ENCODE assay signal across 27 cellular contexts in genomic region chr14:79641371-79641770, GRCh38.
"Had no signal": no experiment of that assay in that cellular context is flagged by ENCODE, and none has a peak within 500 bp of the region (broad histone marks: within the 10 kb centered on the region; RNA-seq: fewer than 3 reads in every experiment).

No MANE protein-coding gene starts in this region.

- DNase-seq: stimulated activated CD4-positive, alpha-beta T cell treated with anti-CD3 and anti-CD28 coated beads, Interleukin-2, amount 100 ng/mL, for 48 hours; stimulated activated CD4-positive, alpha-beta T cell treated with anti-CD3 and anti-CD28 coated beads, Interleukin-4, amount 100 ng/mL, for 1 hour; stimulated activated CD4-positive, alpha-beta T cell treated with anti-CD3 and anti-CD28 coated beads, Interleukin-4, amount 100 ng/mL, for 24 hours; stimulated activated CD4-positive, alpha-beta T cell treated with anti-CD3 and anti-CD28 coated beads, Interleukin-4, amount 100 ng/mL, for 4 hours; stimulated activated CD8-positive, alpha-beta memory T cell treated with anti-CD3 and anti-CD28 coated beads, Interleukin-4, amount 100 ng/mL, for 48 hours; stimulated activated naive B cell treated with anti-CD40 and anti-IgM and Interleukin-4, amounts not matched to agents 10 μg/mL and 1 μg/mL and 100 μg/mL, for 72 hours; stimulated activated naive CD4-positive, alpha-beta T cell; stimulated activated naive CD4-positive, alpha-beta T cell treated with Interleukin-2 at 50 U/mL for 16 hours; stimulated activated naive CD8-positive, alpha-beta T cell treated with anti-CD3 and anti-CD28 coated beads, Interleukin-15, amount 100 ng/mL, for 72 hours; stimulated activated naive CD8-positive, alpha-beta T cell treated with anti-CD3 and anti-CD28 coated beads, Interleukin-15, Interleukin-2, amounts not matched to agents 100 U/mL and 50 U/mL, for 24 hours; stomach; testis; thyroid gland; tibial artery; transverse colon; trophoblast cell; upper lobe of left lung; upper lobe of right lung; uterus had no signal

- H3K27me3 ChIP-seq: stomach, suprapubic skin, testis, thyroid gland, tibial artery, tibial nerve, transverse colon, upper lobe of left lung, upper lobe of right lung, uterus, vagina had no signal

- H3K36me3 ChIP-seq: stomach, suprapubic skin, thoracic aorta, thyroid gland, tibial artery, tibial nerve, transverse colon, upper lobe of left lung, upper lobe of right lung, vagina had no signal

- H3K9me3 ChIP-seq: stomach, suprapubic skin, testis, thoracic aorta, thyroid gland, tibial artery, tibial nerve, transverse colon, upper lobe of left lung, upper lobe of right lung, uterus, vagina had no signal

- H3K36me3 Mint-ChIP-seq: stimulated activated effector memory CD8-positive, alpha-beta T cell treated with anti-CD3 and anti-CD28 coated beads, Interleukin-12 subunit alpha, Interleukin-12 subunit beta, amount 100 ng/mL, for 72 hours; stimulated activated memory B cell treated with anti-CD40 and anti-IgM and Interleukin-4, amounts not matched to agents 10 μg/mL and 1 μg/mL and 100 μg/mL, for 72 hours; stimulated activated naive B cell treated with anti-CD40 and anti-IgM and Interleukin-4, amounts not matched to agents 10 μg/mL and 1 μg/mL and 100 μg/mL, for 72 hours; type B pancreatic cell had no signal

- H3K9me3 Mint-ChIP-seq: stimulated activated effector memory CD8-positive, alpha-beta T cell treated with anti-CD3 and anti-CD28 coated beads, Interleukin-12 subunit alpha, Interleukin-12 subunit beta, amount 100 ng/mL, for 72 hours had no signal

- H3K4me3 Mint-ChIP-seq: stimulated activated effector memory CD8-positive, alpha-beta T cell treated with anti-CD3 and anti-CD28 coated beads, Interleukin-12 subunit alpha, Interleukin-12 subunit beta, amount 100 ng/mL, for 72 hours; stimulated activated memory B cell treated with anti-CD40 and anti-IgM and Interleukin-4, amounts not matched to agents 10 μg/mL and 1 μg/mL and 100 μg/mL, for 72 hours; stimulated activated naive B cell treated with anti-CD40 and anti-IgM and Interleukin-4, amounts not matched to agents 10 μg/mL and 1 μg/mL and 100 μg/mL, for 72 hours; stimulated activated naive CD8-positive, alpha-beta T cell treated with anti-CD3 and anti-CD28 coated beads, Interleukin-15, amount 100 ng/mL, for 72 hours; stimulated activated naive CD8-positive, alpha-beta T cell treated with anti-CD3 and anti-CD28 coated beads, Interleukin-15, Interleukin-2, amounts not matched to agents 100 ng/mL and 50 ng/mL, for 24 hours; type B pancreatic cell had no signal

- H3K27ac ChIP-seq: stomach, suprapubic skin, testis, thoracic aorta, thyroid gland, tibial artery, tibial nerve, transverse colon, upper lobe of left lung, upper lobe of right lung, uterus, vagina had no signal

- H3K4me1 Mint-ChIP-seq: stimulated activated effector memory CD8-positive, alpha-beta T cell treated with anti-CD3 and anti-CD28 coated beads, Interleukin-12 subunit alpha, Interleukin-12 subunit beta, amount 100 ng/mL, for 72 hours; stimulated activated memory B cell treated with anti-CD40 and anti-IgM and Interleukin-4, amounts not matched to agents 10 μg/mL and 1 μg/mL and 100 μg/mL, for 72 hours; stimulated activated naive B cell treated with anti-CD40 and anti-IgM and Interleukin-4, amounts not matched to agents 10 μg/mL and 1 μg/mL and 100 μg/mL, for 72 hours; stimulated activated naive CD8-positive, alpha-beta T cell treated with anti-CD3 and anti-CD28 coated beads, Interleukin-15, amount 100 ng/mL, for 72 hours had no signal

- H3K4me1 ChIP-seq: suprapubic skin, testis, thyroid gland, tibial artery, transverse colon, upper lobe of left lung, upper lobe of right lung, uterus, vagina had no signal

- H3K27ac Mint-ChIP-seq: stimulated activated effector memory CD8-positive, alpha-beta T cell treated with anti-CD3 and anti-CD28 coated beads, Interleukin-12 subunit alpha, Interleukin-12 subunit beta, amount 100 ng/mL, for 72 hours; stimulated activated memory B cell treated with anti-CD40 and anti-IgM and Interleukin-4, amounts not matched to agents 10 μg/mL and 1 μg/mL and 100 μg/mL, for 72 hours; stimulated activated naive B cell treated with anti-CD40 and anti-IgM and Interleukin-4, amounts not matched to agents 10 μg/mL and 1 μg/mL and 100 μg/mL, for 72 hours; stimulated activated naive CD8-positive, alpha-beta T cell treated with anti-CD3 and anti-CD28 coated beads, Interleukin-15, amount 100 ng/mL, for 72 hours; stimulated activated naive CD8-positive, alpha-beta T cell treated with anti-CD3 and anti-CD28 coated beads, Interleukin-15, Interleukin-2, amounts not matched to agents 100 ng/mL and 50 ng/mL, for 24 hours; type B pancreatic cell had no signal

- H3K4me3 ChIP-seq: stomach, suprapubic skin, testis, thoracic aorta, thyroid gland, tibial artery, tibial nerve, transverse colon, upper lobe of left lung, upper lobe of right lung, uterus, vagina had no signal

- H3K27me3 Mint-ChIP-seq: stimulated activated memory B cell treated with anti-CD40 and anti-IgM and Interleukin-4, amounts not matched to agents 10 μg/mL and 1 μg/mL and 100 μg/mL, for 72 hours; stimulated activated naive B cell treated with anti-CD40 and anti-IgM and Interleukin-4, amounts not matched to agents 10 μg/mL and 1 μg/mL and 100 μg/mL, for 72 hours; stimulated activated naive CD8-positive, alpha-beta T cell treated with anti-CD3 and anti-CD28 coated beads, Interleukin-15, amount 100 ng/mL, for 72 hours; stimulated activated naive CD8-positive, alpha-beta T cell treated with anti-CD3 and anti-CD28 coated beads, Interleukin-15, Interleukin-2, amounts not matched to agents 100 ng/mL and 50 ng/mL, for 24 hours; type B pancreatic cell had no signal
